In the genomic region with DNA sequence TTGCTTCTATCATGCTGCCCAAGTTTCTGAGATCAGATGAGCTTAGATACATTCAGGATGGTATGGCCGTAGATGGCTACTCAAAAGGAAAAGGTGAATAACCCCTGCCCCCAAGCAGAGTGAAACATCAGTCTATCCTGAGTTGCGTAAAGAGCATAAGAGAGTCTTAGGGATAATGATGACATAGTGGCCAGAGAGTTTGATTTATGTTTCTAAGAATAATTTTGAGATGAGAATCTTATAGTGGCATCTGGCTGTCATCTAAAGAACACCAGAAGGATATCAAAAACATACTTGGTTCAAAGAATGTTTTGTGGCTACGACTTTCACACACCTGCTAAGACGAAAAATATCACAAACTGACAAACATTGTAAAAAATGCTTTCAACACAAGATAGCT, we compare ENCODE assay signal across 21 cellular contexts. TPM values are rescaled to one million over a fixed set of nuclear protein-coding genes. Genes with fewer than 3 reads are reported as not detected.
DNase-seq lines count a peak whose midpoint lies in the region; ATAC-seq, FAIRE-seq and TF ChIP-seq lines count a peak whose summit lies in the region.
"Had no signal": no experiment of that assay in that cellular context is flagged by ENCODE, and none has a peak within 500 bp of the region (broad histone marks: within the 10 kb centered on the region; RNA-seq: fewer than 3 reads in every experiment).

No MANE protein-coding gene starts in this region.

- no peak for TF ChIP-seq RAD21 in K562 (CRISPR knock-in tag; conservative IDR thresholded peaks at IDR 0.05 in 1 of 2, IDR thresholded peaks at IDR 0.05 in 1 of 2)

- peaks cover 46% of the 10 kb centered on the region for H3K36me3 Mint-ChIP-seq in activated naive CD8-positive, alpha-beta T cell
- peaks cover 73% of the 10 kb centered on the region for H3K36me3 Mint-ChIP-seq in activated naive CD8-positive, alpha-beta T cell treated with anti-CD3 and anti-CD28 coated beads, Interleukin-2, amount 50 U/mL, for 24 hours (ENCODE audit: low read depth)
- peaks cover 34 to 96% (median 68%) of the 10 kb centered on the region in 3 donors for H3K36me3 Mint-ChIP-seq in naive thymus-derived CD8-positive, alpha-beta T cell
- peaks cover 100% of the 10 kb centered on the region for H3K36me3 Mint-ChIP-seq in stimulated activated effector memory CD8-positive, alpha-beta T cell treated with anti-CD3 and anti-CD28 coated beads, Interleukin-12 subunit alpha, Interleukin-12 subunit beta, amount 100 ng/mL, for 72 hours
- H3K36me3 Mint-ChIP-seq in activated T-helper 1 cell treated with anti-CD3 and anti-CD28 coated beads, Interleukin-12 subunit alpha, Interleukin-12 subunit beta, Interleukin-2, Interleukin-4 antibody, amounts not matched to agents 30 ng/mL and 10 ng/mL and 1 ng/mL, durations not matched to agents 14 hours and 24 hours and 36 hours (ENCODE audit: low read depth) = peaks cover 80% of the 10 kb centered on the region
- no peaks in the 10 kb centered on the region for H3K36me3 Mint-ChIP-seq in MCF 10A (ENCODE audit: insufficient read depth, unreplicated experiment)

- CTCF ChIA-PET in K562 (lab: Yijun Ruan, JAX; ENCODE audit: low intra/inter-chr PET ratio) (no interaction called here), MCF 10A (lab: Yijun Ruan, JAX) (no interaction called here)

- no peak overlapping the region for H3K27ac ChIP-seq in K562 (ENCODE audit: extremely low read depth, low read depth, low read length)
- H3K27ac ChIP-seq: 22Rv1, A549, BLaER1 had no signal

- peaks cover 80% of the 10 kb centered on the region for H3K36me3 ChIP-seq in K562 (ENCODE audit: control insufficient read depth, insufficient read depth, low read length)
- H3K36me3 ChIP-seq: HAP-1 had no signal

- 69% methylated on average over 4 of the region's 4 CpGs for WGBS in K562 (ENCODE audit: insufficient coverage, low coverage, missing lambda C conversion rate)

- POLR2A ChIA-PET in K562 (lab: Yijun Ruan, JAX) (interaction anchor here (1.1 kb wide), 1 partner anchor 54 kb away, joined by 3 read pairs; no protein-coding TSS in a partner anchor), MCF 10A (lab: Yijun Ruan, JAX) (no interaction called here)
- POLR2A ChIA-PET in naive thymus-derived CD8-positive, alpha-beta T cell (lab: Charles Lee) = no interaction called here

- H3K9me3 Mint-ChIP-seq in activated naive CD8-positive, alpha-beta T cell (ENCODE audit: low read depth) = no peaks in the 10 kb centered on the region
- H3K9me3 Mint-ChIP-seq in activated naive CD8-positive, alpha-beta T cell treated with anti-CD3 and anti-CD28 coated beads, Interleukin-2, amount 50 U/mL, for 24 hours = no peaks in the 10 kb centered on the region
- H3K9me3 Mint-ChIP-seq in naive thymus-derived CD8-positive, alpha-beta T cell = no peaks in the 10 kb centered on the region
- H3K9me3 Mint-ChIP-seq in stimulated activated effector memory CD8-positive, alpha-beta T cell treated with anti-CD3 and anti-CD28 coated beads, Interleukin-12 subunit alpha, Interleukin-12 subunit beta, amount 100 ng/mL, for 72 hours = no peaks in the 10 kb centered on the region
- no peaks in the 10 kb centered on the region for H3K9me3 Mint-ChIP-seq in activated T-helper 1 cell treated with anti-CD3 and anti-CD28 coated beads, Interleukin-12 subunit alpha, Interleukin-12 subunit beta, Interleukin-2, Interleukin-4 antibody, amounts not matched to agents 30 ng/mL and 10 ng/mL and 1 ng/mL, durations not matched to agents 14 hours and 24 hours and 36 hours
- no peaks in the 10 kb centered on the region for H3K9me3 Mint-ChIP-seq in MCF 10A (ENCODE audit: unreplicated experiment)
- H3K9me3 Mint-ChIP-seq: CD14-positive monocyte; CD8-positive, alpha-beta memory T cell had no signal

- no peaks in the 10 kb centered on the region for H3K79me2 ChIP-seq in K562 (ENCODE audit: control insufficient read depth, insufficient read depth, low read length)

- no peak for TF ChIP-seq POLR2A in K562 (conservative IDR thresholded peaks at IDR 0.05)

- H3K27me3 Mint-ChIP-seq in activated naive CD8-positive, alpha-beta T cell = no peaks in the 10 kb centered on the region
- no peaks in the 10 kb centered on the region for H3K27me3 Mint-ChIP-seq in activated naive CD8-positive, alpha-beta T cell treated with anti-CD3 and anti-CD28 coated beads, Interleukin-2, amount 50 U/mL, for 24 hours
- no peaks in the 10 kb centered on the region for H3K27me3 Mint-ChIP-seq in naive thymus-derived CD8-positive, alpha-beta T cell
- H3K27me3 Mint-ChIP-seq in activated T-helper 1 cell treated with anti-CD3 and anti-CD28 coated beads, Interleukin-12 subunit alpha, Interleukin-12 subunit beta, Interleukin-2, Interleukin-4 antibody, amounts not matched to agents 30 ng/mL and 10 ng/mL and 1 ng/mL, durations not matched to agents 14 hours and 24 hours and 36 hours (ENCODE audit: insufficient read depth) = no peaks in the 10 kb centered on the region
- H3K27me3 Mint-ChIP-seq in MCF 10A (ENCODE audit: insufficient read depth, unreplicated experiment) = peaks cover 77% of the 10 kb centered on the region
- H3K27me3 Mint-ChIP-seq: CD8-positive, alpha-beta memory T cell had no signal

- H3K4me2 ChIP-seq in K562 (ENCODE audit: insufficient read depth, low read length) = no peak overlapping the region
- H3K4me2 ChIP-seq: A549, BLaER1 had no signal

- H3K27me3 ChIP-seq in K562 (ENCODE audit: control insufficient read depth in 2 of 2, insufficient read depth in 2 of 2, low read length in 2 of 2) = no peaks in the 10 kb centered on the region
- H3K27me3 ChIP-seq: BLaER1 had no signal

- H2AFZ ChIP-seq in K562 (ENCODE audit: low read depth, low read length) = no peak overlapping the region

- ATAC-seq in activated naive CD8-positive, alpha-beta T cell treated with anti-CD3 and anti-CD28 coated beads, Interleukin-2, amount 50 U/mL, for 24 hours = no peak
- ATAC-seq in K562 (no peak), HG03571 (IDR thresholded peaks at IDR 0.05; ENCODE audit: unreplicated experiment) (no peak)
- ATAC-seq in naive thymus-derived CD8-positive, alpha-beta T cell = no peak
- no peak for ATAC-seq in stimulated activated effector memory CD8-positive, alpha-beta T cell treated with anti-CD3 and anti-CD28 coated beads, Interleukin-12 subunit alpha, Interleukin-12 subunit beta, amount 100 ng/mL, for 72 hours
- ATAC-seq: A549 had no signal

- H3K4me3 ChIP-seq in K562 = no peak overlapping the region
- H3K4me3 ChIP-seq: A549, BLaER1, HAP-1 had no signal

- H3K9me3 ChIP-seq in K562 (replicated peaks; ENCODE audit: control insufficient read depth, insufficient read depth, low read depth, low read length) = no peaks in the 10 kb centered on the region
- H3K9me3 ChIP-seq: A549, BLaER1, Caco-2, HAP-1 had no signal

- in situ Hi-C loops in K562 (cut with MboI) = no loop called here

- intact Hi-C loops in K562 (cut with micrococcal nuclease) = no loop called here
- intact Hi-C loops in activated T-helper 1 cell treated with anti-CD3 and anti-CD28 coated beads, Interleukin-12 subunit alpha, Interleukin-12 subunit beta, Interleukin-2, Interleukin-4 antibody, amounts not matched to agents 30 ng/mL and 10 ng/mL and 1 ng/mL, durations not matched to agents 14 hours and 24 hours and 36 hours (cut with micrococcal nuclease) = loop anchor here (5.0 kb wide), 1 partner anchor 282 kb away; the partner anchor contains the start of gene HBP1
- intact Hi-C loops in MCF 10A (cut with micrococcal nuclease) = no loop called here

- H3K27ac Mint-ChIP-seq in activated naive CD8-positive, alpha-beta T cell = peak overlapping the region; percentile 11
- no peak overlapping the region for H3K27ac Mint-ChIP-seq in activated naive CD8-positive, alpha-beta T cell treated with anti-CD3 and anti-CD28 coated beads, Interleukin-2, amount 50 U/mL, for 24 hours
- H3K27ac Mint-ChIP-seq in naive thymus-derived CD8-positive, alpha-beta T cell = peak overlapping the region in 6 of 10 donors; percentile 4 to 52 (median 28)
- H3K27ac Mint-ChIP-seq in stimulated activated effector memory CD8-positive, alpha-beta T cell treated with anti-CD3 and anti-CD28 coated beads, Interleukin-12 subunit alpha, Interleukin-12 subunit beta, amount 100 ng/mL, for 72 hours = peak overlapping the region; percentile 82
- H3K27ac Mint-ChIP-seq in activated T-helper 1 cell treated with anti-CD3 and anti-CD28 coated beads, Interleukin-12 subunit alpha, Interleukin-12 subunit beta, Interleukin-2, Interleukin-4 antibody, amounts not matched to agents 30 ng/mL and 10 ng/mL and 1 ng/mL, durations not matched to agents 14 hours and 24 hours and 36 hours = no peak overlapping the region
- no peak overlapping the region for H3K27ac Mint-ChIP-seq in MCF 10A (ENCODE audit: low read depth, unreplicated experiment)

- H3K4me1 ChIP-seq in K562 (replicated peaks in 1 of 2; ENCODE audit: control insufficient read depth in 2 of 2, insufficient read depth in 2 of 2, low read length in 2 of 2) = no peaks in the 10 kb centered on the region
- H3K4me1 ChIP-seq: A549, Caco-2, HAP-1 had no signal

- FAIRE-seq in K562 (lab: Jason Lieb, UNC) = no peak
- FAIRE-seq: A549, D721Med, G401.6, GM12891, GM19239 had no signal

- no peak for DNase-seq in activated naive CD8-positive, alpha-beta T cell treated with anti-CD3 and anti-CD28 coated beads, Interleukin-2, amount 50 U/mL, for 24 hours
- no peak for DNase-seq in K562 (ENCODE audit: extremely low read depth in 1 of 4, low spot score in 3 of 4)
- no peak for DNase-seq in naive thymus-derived CD8-positive, alpha-beta T cell
- no peak for DNase-seq in stimulated activated effector memory CD8-positive, alpha-beta T cell treated with anti-CD3 and anti-CD28 coated beads, Interleukin-12 subunit alpha, Interleukin-12 subunit beta, amount 100 ng/mL, for 72 hours (ENCODE audit: low spot score in 2 of 2)
- DNase-seq in activated T-helper 1 cell treated with anti-CD3 and anti-CD28 coated beads, Interleukin-12 subunit alpha, Interleukin-12 subunit beta, Interleukin-2, Interleukin-4 antibody, amounts not matched to agents 30 ng/mL and 10 ng/mL and 1 ng/mL, durations not matched to agents 14 hours and 24 hours and 36 hours (ENCODE audit: low spot score) = no peak
- DNase-seq in MCF 10A (ENCODE audit: unreplicated experiment) = no peak
- DNase-seq: AML-193; Caco-2; CD8-positive, alpha-beta memory T cell had no signal

- TF ChIP-seq CTCF in K562 (IDR thresholded peaks at IDR 0.05 in 2 of 3, conservative IDR thresholded peaks at IDR 0.05 in 1 of 3; ENCODE audit: insufficient read depth in 2 of 3, low read depth in 1 of 3, low read length in 3 of 3) (no peak), MCF 10A (IDR thresholded peaks at IDR 0.05; ENCODE audit: unreplicated experiment) (no peak)

- H4K20me1 ChIP-seq in K562 (replicated peaks; ENCODE audit: control insufficient read depth, insufficient read depth, low read length) = no peaks in the 10 kb centered on the region

- TF ChIP-seq EP300 in K562 (IDR thresholded peaks at IDR 0.05; ENCODE audit: low read length) = no peak

- H3K4me3 Mint-ChIP-seq in activated naive CD8-positive, alpha-beta T cell = no peak overlapping the region
- no peak overlapping the region for H3K4me3 Mint-ChIP-seq in activated naive CD8-positive, alpha-beta T cell treated with anti-CD3 and anti-CD28 coated beads, Interleukin-2, amount 50 U/mL, for 24 hours
- H3K4me3 Mint-ChIP-seq in naive thymus-derived CD8-positive, alpha-beta T cell = no peak overlapping the region
- no peak overlapping the region for H3K4me3 Mint-ChIP-seq in stimulated activated effector memory CD8-positive, alpha-beta T cell treated with anti-CD3 and anti-CD28 coated beads, Interleukin-12 subunit alpha, Interleukin-12 subunit beta, amount 100 ng/mL, for 72 hours
- no peak overlapping the region for H3K4me3 Mint-ChIP-seq in activated T-helper 1 cell treated with anti-CD3 and anti-CD28 coated beads, Interleukin-12 subunit alpha, Interleukin-12 subunit beta, Interleukin-2, Interleukin-4 antibody, amounts not matched to agents 30 ng/mL and 10 ng/mL and 1 ng/mL, durations not matched to agents 14 hours and 24 hours and 36 hours
- H3K4me3 Mint-ChIP-seq in MCF 10A (ENCODE audit: unreplicated experiment) = no peak overlapping the region
- H3K4me3 Mint-ChIP-seq: CD14-positive monocyte; CD8-positive, alpha-beta memory T cell had no signal

- H3K4me1 Mint-ChIP-seq in activated naive CD8-positive, alpha-beta T cell (ENCODE audit: low read depth) = peaks cover 7% of the 10 kb centered on the region
- peaks cover 20% of the 10 kb centered on the region for H3K4me1 Mint-ChIP-seq in activated naive CD8-positive, alpha-beta T cell treated with anti-CD3 and anti-CD28 coated beads, Interleukin-2, amount 50 U/mL, for 24 hours
- peaks cover 2 to 29% (median 10%) of the 10 kb centered on the region in 4 donors for H3K4me1 Mint-ChIP-seq in naive thymus-derived CD8-positive, alpha-beta T cell
- H3K4me1 Mint-ChIP-seq in stimulated activated effector memory CD8-positive, alpha-beta T cell treated with anti-CD3 and anti-CD28 coated beads, Interleukin-12 subunit alpha, Interleukin-12 subunit beta, amount 100 ng/mL, for 72 hours = peaks cover 54% of the 10 kb centered on the region
- peaks cover 29% of the 10 kb centered on the region for H3K4me1 Mint-ChIP-seq in activated T-helper 1 cell treated with anti-CD3 and anti-CD28 coated beads, Interleukin-12 subunit alpha, Interleukin-12 subunit beta, Interleukin-2, Interleukin-4 antibody, amounts not matched to agents 30 ng/mL and 10 ng/mL and 1 ng/mL, durations not matched to agents 14 hours and 24 hours and 36 hours (ENCODE audit: low read depth)
- H3K4me1 Mint-ChIP-seq in MCF 10A (ENCODE audit: insufficient read depth, unreplicated experiment) = no peaks in the 10 kb centered on the region

- no peak overlapping the region for H3K9ac ChIP-seq in K562 (ENCODE audit: insufficient read depth in 1 of 2, low read depth in 2 of 2, low read length in 2 of 2)
- H3K9ac ChIP-seq: BLaER1 had no signal

- BruUV-seq in K562 (replicated peaks; lab: Mats Ljungman, UMichigan) = no TSS peak
- no TSS peak for BruUV-seq in MCF 10A (replicated peaks; lab: Mats Ljungman, UMichigan)

- no peaks in the 10 kb centered on the region for H3K9me1 ChIP-seq in K562 (ENCODE audit: control insufficient read depth, insufficient read depth, low read length)

RNA-seq across cellular contexts. Expression of gene PIK3CG, which starts 20.6 kb away (rescaled TPM):
- 56.0 and 57.2 TPM in 2 replicates for total RNA-seq in K562 (2011; cell fraction: chromatin; rRNA removed; ENCODE audit: low replicate concordance)
- total RNA-seq in K562 (2011; cell fraction: nucleolus; rRNA removed) = 34.2 and 36.7 TPM in 2 replicates
- total RNA-seq in K562 (2011; cell fraction: nucleoplasm; rRNA removed) = 33.4 and 37.5 TPM in 2 replicates
- total RNA-seq in K562 (2014; rRNA removed) (31.4 and 31.6 TPM in 2 replicates), K562 (2014; rRNA removed; fragmentation: Illumina TruSeq; extraction: Trizol) (30.6 and 37.7 TPM in 2 replicates), K562 (2015; rRNA removed; fragmentation: Illumina TruSeq; extraction: Trizol) (37.7 and 42.5 TPM in 2 replicates), K562 (2021) (33.7 and 35.4 TPM in 2 replicates), MCF 10A (2022) (not detected in 2 replicates)
- polyA plus RNA-seq in K562 (2011; rRNA removed) (22.8 and 24.6 TPM in 2 replicates), K562 (2014; fragmentation: Illumina TruSeq; extraction: Trizol) (29.0 and 32.3 TPM in 2 replicates), K562 (2014; fragmentation: Nextera tagmentation; extraction: Ambion mirVana) (1 to 10 TPM; 5.3 to 6.2 TPM), K562 (2014; rRNA removed) (10.7 and 12.9 TPM in 2 replicates)
- polyA plus RNA-seq in K562 (2011; cell fraction: cytosol; rRNA removed) = 13.7 and 24.1 TPM in 2 replicates
- 14.5 and 21.4 TPM in 2 replicates for polyA plus RNA-seq in K562 (2011; cell fraction: nucleus; rRNA removed)
- polyA plus RNA-seq in K562 (2012) = 19.0 and 36.2 TPM in 2 replicates
- 85.5 and 93.3 TPM in 2 replicates for polyA minus RNA-seq in K562 (2011; rRNA and poly(A)+ RNA removed)
- polyA minus RNA-seq in K562 (2011; cell fraction: cytosol; rRNA and poly(A)+ RNA removed) = 52.8 and 61.1 TPM in 2 replicates
- polyA minus RNA-seq in K562 (2011; cell fraction: nucleus; rRNA and poly(A)+ RNA removed) = 68.7 and 79.4 TPM in 2 replicates
- 10 to 100 TPM; 32.9 to 34.4 TPM for total RNA-seq in naive thymus-derived CD8-positive, alpha-beta T cell
- 10 to 100 TPM; 18.3 to 23.0 (median 19.5) TPM for polyA plus RNA-seq in naive thymus-derived CD8-positive, alpha-beta T cell
- total RNA-seq in activated T-helper 1 cell treated with anti-CD3 and anti-CD28 coated beads, Interleukin-12 subunit alpha, Interleukin-12 subunit beta, Interleukin-2, Interleukin-4 antibody, amounts not matched to agents 30 ng/mL and 10 ng/mL and 1 ng/mL, durations not matched to agents 14 hours and 24 hours and 36 hours = 38.7 and 39.3 TPM in 2 replicates
- total RNA-seq: Caco-2, H4 had no signal
- polyA plus RNA-seq: A549 had no signal

Comparison
In these comparisons a context has a peak if more than half of its experiments do, and no peak if none do; other contexts are left out.
1. H3K27ac Mint-ChIP-seq: peak in activated naive CD8-positive, alpha-beta T cell (single experiment), naive thymus-derived CD8-positive, alpha-beta T cell (6 of 10) and stimulated activated effector memory CD8-positive, alpha-beta T cell treated with anti-CD3 and anti-CD28 coated beads, Interleukin-12 subunit alpha, Interleukin-12 subunit beta, amount 100 ng/mL, for 72 hours (single experiment); none in activated naive CD8-positive, alpha-beta T cell treated with anti-CD3 and anti-CD28 coated beads, Interleukin-2, amount 50 U/mL, for 24 hours (single experiment), activated T-helper 1 cell treated with anti-CD3 and anti-CD28 coated beads, Interleukin-12 subunit alpha, Interleukin-12 subunit beta, Interleukin-2, Interleukin-4 antibody, amounts not matched to agents 30 ng/mL and 10 ng/mL and 1 ng/mL, durations not matched to agents 14 hours and 24 hours and 36 hours (single experiment) and MCF 10A (single experiment).
2. RNA of gene PIK3CG, which starts 20.6 kb away (total RNA-seq): 38.7 to 39.3 TPM in activated T-helper 1 cell treated with anti-CD3 and anti-CD28 coated beads, Interleukin-12 subunit alpha, Interleukin-12 subunit beta, Interleukin-2, Interleukin-4 antibody, amounts not matched to agents 30 ng/mL and 10 ng/mL and 1 ng/mL, durations not matched to agents 14 hours and 24 hours and 36 hours, 30.6 to 57.2 TPM in K562 and 32.9 to 34.4 TPM in naive thymus-derived CD8-positive, alpha-beta T cell; not detected in MCF 10A; every median in the first group is over 10 times any median in the second.